In the genomic region with DNA sequence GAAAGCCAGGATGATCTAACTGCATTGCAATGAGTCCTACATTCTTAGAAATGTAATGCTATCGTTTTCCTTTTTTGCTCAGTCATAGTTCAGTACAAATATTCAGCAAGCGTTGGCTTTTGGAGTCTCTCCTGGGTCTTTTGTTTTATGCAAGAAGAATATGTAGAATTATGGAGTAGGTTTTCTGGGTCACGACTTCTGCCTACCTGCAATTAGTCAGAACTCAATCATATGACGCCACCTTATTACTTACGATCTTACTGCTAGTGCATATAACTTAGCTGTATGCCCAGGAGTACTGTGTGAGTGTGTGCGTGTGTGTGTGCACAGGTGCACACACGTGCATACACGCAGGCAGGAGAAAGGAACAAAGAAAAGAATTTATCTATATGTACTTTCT, we compare ENCODE assay signal across 23 cellular contexts.
A peak's percentile ranks its signal among the peaks of the same experiment; 100 is the strongest.
DNase-seq lines count a peak whose midpoint lies in the region; ATAC-seq, FAIRE-seq and TF ChIP-seq lines count a peak whose summit lies in the region.
"Had no signal": no experiment of that assay in that cellular context is flagged by ENCODE, and none has a peak within 500 bp of the region (broad histone marks: within the 10 kb centered on the region; RNA-seq: fewer than 3 reads in every experiment).

No MANE protein-coding gene starts in this region.

- H2BK15ac ChIP-seq in H9 (ENCODE audit: low read depth, low read length): no peak overlapping the region
- H2BK15ac ChIP-seq in mesenchymal stem cell (ENCODE audit: low read depth, poor library complexity, severe bottlenecking): no peak overlapping the region

- H2AFZ ChIP-seq in H9 (ENCODE audit: low read length) (no peak overlapping the region), astrocyte (ENCODE audit: low read depth, low read length) (no peak overlapping the region), mesenchymal stem cell (ENCODE audit: low read depth, low read length) (no peak overlapping the region)
- H2AFZ ChIP-seq: GM23248, PC-9 had no signal

- H3K4me1 Mint-ChIP-seq in H9 (peaks cover 10 to 15% of the 10 kb centered on the region in 2 experiments), astrocyte (ENCODE audit: low read depth, unreplicated experiment) (peaks cover 13% of the 10 kb centered on the region)
- H3K4me1 Mint-ChIP-seq: CD4-positive, CD25-positive, alpha-beta regulatory T cell had no signal

- DNase-seq in H9 (no peak), astrocyte (ENCODE audit: low read depth) (no peak), choroid plexus epithelial cell (ENCODE audit: low read depth) (peak; percentile 40), mesenchymal stem cell (no peak), posterior cingulate gyrus (no peak), Ammon's horn (ENCODE audit: low spot score) (no peak)
- DNase-seq: CD4-positive, CD25-positive, alpha-beta regulatory T cell; GM23248; HCEC 1CT; KBM-7; MG63; NCI-H1105 treated with DMSO at 0.1 percent for 48 hours; NCI-H2029; NCI-H446; NCI-H524 treated with DMSO at 0.1 percent for 48 hours; NCI-H82; NK-92 treated with Interleukin-12 subunit alpha and Interleukin-12 subunit beta, amount 100 ng/mL, for 24 hours; PC-9; SJCRH30 had no signal

- peaks cover 7% of the 10 kb centered on the region for H3K9me3 ChIP-seq in H9 (ENCODE audit: control insufficient read depth, low read depth, low read length)
- no peaks in the 10 kb centered on the region for H3K9me3 ChIP-seq in astrocyte (ENCODE audit: insufficient read depth, low read depth, low read length)
- no peaks in the 10 kb centered on the region for H3K9me3 ChIP-seq in mesenchymal stem cell (ENCODE audit: control insufficient read depth, low read length)
- H3K9me3 ChIP-seq: BLaER1, MG63, SJCRH30 had no signal

- H3K9me3 Mint-ChIP-seq in H9: peaks cover 4 to 9% of the 10 kb centered on the region in 2 experiments
- H3K9me3 Mint-ChIP-seq in astrocyte (ENCODE audit: unreplicated experiment): no peaks in the 10 kb centered on the region

- WGBS in H9 (ENCODE audit: extremely low coverage, insufficient read length, low lambda C conversion rate): no CpG with 5 or more reads among the region's 8 CpGs
- WGBS in mesenchymal stem cell: 97% methylated on average over 8 of the region's 8 CpGs

- no peak overlapping the region for H2BK120ac ChIP-seq in H9 (ENCODE audit: low read depth, low read length, poor library complexity, severe bottlenecking)
- no peak overlapping the region for H2BK120ac ChIP-seq in mesenchymal stem cell (ENCODE audit: low read depth, low read length)

- H4K20me1 ChIP-seq in H9 (ENCODE audit: control insufficient read depth, insufficient read depth, insufficient read length) (no peaks in the 10 kb centered on the region), astrocyte (ENCODE audit: insufficient read depth, low read length) (no peaks in the 10 kb centered on the region)
- H4K20me1 ChIP-seq: BLaER1 had no signal

- TF ChIP-seq CTCF in H9 (conservative IDR thresholded peaks at IDR 0.05) (no peak), astrocyte (IDR thresholded peaks at IDR 0.05; ENCODE audit: insufficient read depth, low read depth, low read length) (no peak), choroid plexus epithelial cell (conservative IDR thresholded peaks at IDR 0.05; ENCODE audit: low read depth, low read length) (no peak)

- H4K5ac ChIP-seq in H9 (ENCODE audit: insufficient read length, low read depth, low read length): no peak overlapping the region

- intact Hi-C loops in posterior cingulate gyrus (cut with DNase I): no loop called here

- H3K79me2 ChIP-seq in H9 (ENCODE audit: insufficient read depth, low read length) (no peaks in the 10 kb centered on the region), astrocyte (ENCODE audit: insufficient read depth, low read length) (no peaks in the 10 kb centered on the region)

- no peak overlapping the region for H3K4me3 Mint-ChIP-seq in H9
- H3K4me3 Mint-ChIP-seq in astrocyte (ENCODE audit: unreplicated experiment): no peak overlapping the region
- H3K4me3 Mint-ChIP-seq: CD4-positive, CD25-positive, alpha-beta regulatory T cell had no signal

- H2BK12ac ChIP-seq in H9 (ENCODE audit: insufficient read length, low read depth, low read length) (no peak overlapping the region), mesenchymal stem cell (ENCODE audit: low read length in 2 of 2) (no peak overlapping the region)

- peaks cover 5 to 13% (median 9%) of the 10 kb centered on the region in 3 experiments for H3K36me3 Mint-ChIP-seq in H9 (ENCODE audit: insufficient read depth in 1 of 3, low read depth in 3 of 3)
- H3K36me3 Mint-ChIP-seq in astrocyte (ENCODE audit: low read depth, unreplicated experiment): no peaks in the 10 kb centered on the region
- H3K36me3 Mint-ChIP-seq: CD4-positive, CD25-positive, alpha-beta regulatory T cell had no signal

- H3K4ac ChIP-seq in H9 (ENCODE audit: low read depth, low read length): no peak overlapping the region
- H3K4ac ChIP-seq in mesenchymal stem cell (ENCODE audit: low read depth in 1 of 2, low read length in 2 of 2): no peak overlapping the region

- no peak overlapping the region for H3K4me2 ChIP-seq in H9 (ENCODE audit: insufficient read depth, insufficient read length, low read length)
- no peak overlapping the region for H3K4me2 ChIP-seq in astrocyte (ENCODE audit: low read length)
- H3K4me2 ChIP-seq in mesenchymal stem cell (ENCODE audit: low read length, poor library complexity, severe bottlenecking): no peak overlapping the region
- H3K4me2 ChIP-seq: BLaER1, PC-9 had no signal

- no peaks in the 10 kb centered on the region for H3K23me2 ChIP-seq in H9 (ENCODE audit: insufficient read length, low read depth, low read length, poor library complexity, severe bottlenecking)

- no peak overlapping the region for H2BK20ac ChIP-seq in H9 (ENCODE audit: low read depth, low read length, poor library complexity, severe bottlenecking)

- no peaks in the 10 kb centered on the region for H3K36me3 ChIP-seq in astrocyte (ENCODE audit: insufficient read depth, low read length)
- no peaks in the 10 kb centered on the region for H3K36me3 ChIP-seq in mesenchymal stem cell (ENCODE audit: control insufficient read depth in 1 of 2, insufficient read depth in 2 of 2, low read depth in 1 of 2, low read length in 2 of 2)
- H3K36me3 ChIP-seq: BLaER1, MG63, SJCRH30 had no signal

- ATAC-seq in GM19035 (IDR thresholded peaks at IDR 0.05; ENCODE audit: unreplicated experiment): no peak
- ATAC-seq: Right ventricle myocardium inferior, SK-N-SH treated with all-trans-retinoic acid at 6 μM for 48 hours had no signal

- H3K9ac ChIP-seq in H9 (ENCODE audit: extremely low read depth, insufficient read length, low read length): no peak overlapping the region
- H3K9ac ChIP-seq in astrocyte (ENCODE audit: low read length): no peak overlapping the region
- no peak overlapping the region for H3K9ac ChIP-seq in mesenchymal stem cell (ENCODE audit: low read length)
- H3K9ac ChIP-seq: BLaER1, GM23248 had no signal

- H4K91ac ChIP-seq in H9 (ENCODE audit: insufficient read length, low read depth, low read length) (no peak overlapping the region), mesenchymal stem cell (ENCODE audit: low read length) (no peak overlapping the region)

- no peak overlapping the region for H2BK5ac ChIP-seq in H9 (ENCODE audit: insufficient read length, low read length)
- no peak overlapping the region for H2BK5ac ChIP-seq in mesenchymal stem cell (ENCODE audit: low read depth, low read length, poor library complexity, severe bottlenecking)

- H3K18ac ChIP-seq in H9 (ENCODE audit: insufficient read length, low read depth, low read length): no peak overlapping the region
- H3K18ac ChIP-seq in mesenchymal stem cell (ENCODE audit: low read depth in 1 of 2, low read length in 2 of 2): no peak overlapping the region

- no peak overlapping the region for H3K23ac ChIP-seq in H9 (ENCODE audit: insufficient read length, low read depth, low read length)
- no peak overlapping the region for H3K23ac ChIP-seq in mesenchymal stem cell (ENCODE audit: low read length in 2 of 2)

- H3K4me1 ChIP-seq in H9 (ENCODE audit: insufficient read depth, low read length) (peaks cover 3% of the 10 kb centered on the region; the same call in 1 of the 2 replicates), astrocyte (ENCODE audit: insufficient read depth, low read length) (no peaks in the 10 kb centered on the region), mesenchymal stem cell (ENCODE audit: control insufficient read depth, insufficient read depth, low read depth, low read length) (peaks cover 2% of the 10 kb centered on the region)
- H3K4me1 ChIP-seq: BLaER1, SJCRH30 had no signal

- H3K27ac Mint-ChIP-seq in H9 (peak overlapping the region in 2 of 3 experiments; percentile 10 to 40; a peak in 1 of 7 replicates), astrocyte (ENCODE audit: unreplicated experiment) (peak overlapping the region; percentile 64)
- H3K27ac Mint-ChIP-seq: CD4-positive, CD25-positive, alpha-beta regulatory T cell had no signal

- H4K8ac ChIP-seq in H9 (replicated peaks; ENCODE audit: insufficient read length, low read depth, low read length) (no peak overlapping the region), mesenchymal stem cell (ENCODE audit: low read length) (no peak overlapping the region)

- H3K27ac ChIP-seq in H9 (ENCODE audit: insufficient read length, low read depth, low read length) (no peak overlapping the region), astrocyte (ENCODE audit: low read depth, low read length) (no peak overlapping the region), mesenchymal stem cell (ENCODE audit: low read length, poor library complexity, severe bottlenecking) (peak overlapping the region; percentile 55)
- H3K27ac ChIP-seq: BLaER1, GM23248, PC-9, SJCRH30 had no signal

- H3T11ph ChIP-seq in H9 (ENCODE audit: low read length): no peak overlapping the region

- H3K27me3 ChIP-seq in H9 (ENCODE audit: insufficient read depth, low read length) (no peaks in the 10 kb centered on the region), astrocyte (ENCODE audit: insufficient read depth, low read length) (no peaks in the 10 kb centered on the region), mesenchymal stem cell (ENCODE audit: control insufficient read depth in 1 of 2, insufficient read depth in 1 of 2, low read length in 2 of 2) (no peaks in the 10 kb centered on the region)
- H3K27me3 ChIP-seq: BLaER1, MG63, SJCRH30 had no signal

- H3K79me1 ChIP-seq in H9 (ENCODE audit: insufficient read depth, low read depth, low read length, poor library complexity, severe bottlenecking) (no peaks in the 10 kb centered on the region), mesenchymal stem cell (replicated peaks; ENCODE audit: low read length, poor library complexity, severe bottlenecking) (no peaks in the 10 kb centered on the region)

- no peak for FAIRE-seq in astrocyte (lab: Jason Lieb, UNC)

- no peak overlapping the region for H3K4me3 ChIP-seq in astrocyte (ENCODE audit: insufficient read depth, low read depth, low read length)
- no peak overlapping the region for H3K4me3 ChIP-seq in choroid plexus epithelial cell (ENCODE audit: low read depth, low read length)
- H3K4me3 ChIP-seq in mesenchymal stem cell (ENCODE audit: insufficient read depth in 1 of 2, low read depth in 1 of 2, low read length in 2 of 2): no peak overlapping the region
- H3K4me3 ChIP-seq: BLaER1, GM23248, MG63, PC-9, SJCRH30 had no signal

- H3K27me3 Mint-ChIP-seq in H9 (ENCODE audit: low read depth): no peaks in the 10 kb centered on the region
- H3K27me3 Mint-ChIP-seq in astrocyte (ENCODE audit: low read depth, unreplicated experiment): no peaks in the 10 kb centered on the region
- H3K27me3 Mint-ChIP-seq: CD4-positive, CD25-positive, alpha-beta regulatory T cell had no signal

- H2AK5ac ChIP-seq in H9 (ENCODE audit: insufficient read length, low read length) (no peak overlapping the region), mesenchymal stem cell (ENCODE audit: low read length, severe bottlenecking) (no peak overlapping the region)

- no peak overlapping the region for H3K14ac ChIP-seq in H9 (ENCODE audit: insufficient read depth, low read length)
- H3K14ac ChIP-seq in mesenchymal stem cell (ENCODE audit: low read length in 2 of 2): no peak overlapping the region

- no peak overlapping the region for H3K56ac ChIP-seq in H9 (ENCODE audit: insufficient read length, low read depth, low read length)
